In the genomic region with DNA sequence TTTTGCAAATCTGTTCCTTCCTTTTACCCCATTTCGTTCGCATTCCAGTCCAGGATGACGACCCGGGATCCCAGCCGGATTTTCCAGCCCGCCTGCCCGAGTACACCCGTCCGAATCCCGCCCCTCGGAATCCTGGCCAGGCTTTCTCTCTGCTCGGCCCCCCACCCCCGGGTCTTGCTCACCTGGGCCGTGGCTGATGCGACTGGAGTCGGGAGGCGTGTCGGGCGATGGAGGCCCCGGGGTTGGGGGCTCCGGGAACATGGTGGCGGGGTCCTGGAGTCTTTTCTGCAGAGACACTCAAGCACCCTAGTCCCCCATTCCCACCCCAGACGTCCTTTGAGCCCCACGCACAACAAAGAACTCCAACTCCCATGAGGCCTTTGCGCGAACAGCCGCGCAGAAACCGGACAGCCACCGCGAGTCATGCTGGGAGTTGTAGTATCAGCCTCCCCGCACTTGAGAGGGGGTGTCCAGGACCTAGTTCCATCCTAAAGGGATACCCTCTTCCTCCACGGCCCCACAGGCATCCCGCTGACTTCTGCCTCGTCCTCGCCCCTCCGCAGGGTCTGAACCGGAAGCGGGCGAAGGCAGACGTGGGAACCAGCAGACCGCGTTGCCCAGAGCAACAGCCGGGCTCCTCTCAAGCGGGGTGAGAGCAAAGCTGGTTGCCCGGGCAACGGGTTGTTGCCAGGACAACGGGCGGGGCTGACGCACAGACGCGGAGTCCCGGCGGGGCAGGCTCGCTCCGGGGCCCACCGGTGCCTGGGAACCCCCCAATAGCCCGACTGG, we compare ENCODE assay signal across 8 cellular contexts. TPM values are rescaled to one million over a fixed set of nuclear protein-coding genes. Genes with fewer than 3 reads are reported as not detected.
DNase-seq lines count a peak whose midpoint lies in the region; ATAC-seq and TF ChIP-seq lines count a peak whose summit lies in the region.

No MANE protein-coding gene starts in this region.

- H3K36me3 Mint-ChIP-seq in activated CD4-positive, alpha-beta T cell treated with anti-CD3 and anti-CD28 coated beads, Interleukin-2, amount 10 ng/mL, durations not matched to agents 24 days and 14 days (ENCODE audit: low read depth) = no peaks in the 10 kb centered on the region

- TF ChIP-seq POLR2A in right lobe of liver (IDR thresholded peaks at IDR 0.05) = no peak

- H3K4me1 ChIP-seq in right lobe of liver = peaks cover 0 to 13% (median 0%) of the 10 kb centered on the region in 4 donors

- intact Hi-C loops in activated CD4-positive, alpha-beta T cell treated with anti-CD3 and anti-CD28 coated beads, Interleukin-2, amount 10 ng/mL, durations not matched to agents 24 days and 14 days (cut with micrococcal nuclease) = loop anchor here (1.0 kb wide), 1 partner anchor 13 kb away; a partner anchor contains a TSS
- intact Hi-C loops in right lobe of liver (cut with DNase I) = no loop called here

- peak overlapping the region; percentile 79 for H3K4me3 Mint-ChIP-seq in activated CD4-positive, alpha-beta T cell treated with anti-CD3 and anti-CD28 coated beads, Interleukin-2, amount 10 ng/mL, durations not matched to agents 24 days and 14 days

- H3K27ac ChIP-seq in cingulate gyrus (ENCODE audit: low read depth, low read length) (peak overlapping the region; percentile 70), right lobe of liver (no peak overlapping the region)

- peaks cover 0 to 19% of the 10 kb centered on the region in 2 donors for H3K27me3 ChIP-seq in right lobe of liver

- no peaks in the 10 kb centered on the region for H3K9me3 ChIP-seq in right lobe of liver

- H3K27me3 Mint-ChIP-seq in activated CD4-positive, alpha-beta T cell treated with anti-CD3 and anti-CD28 coated beads, Interleukin-2, amount 10 ng/mL, durations not matched to agents 24 days and 14 days = peaks cover 50% of the 10 kb centered on the region

- peak overlapping the region; percentile 63 for H3K27ac Mint-ChIP-seq in activated CD4-positive, alpha-beta T cell treated with anti-CD3 and anti-CD28 coated beads, Interleukin-2, amount 10 ng/mL, durations not matched to agents 24 days and 14 days

- DNase-seq in NOMO-1 (lab: John Stamatoyannopoulos, UW; ENCODE audit: unreplicated experiment in 2 of 2) (peak; percentile 33 to 48), NOMO-1 treated with dmso at 0.1 percent for 144 hours (lab: John Stamatoyannopoulos, UW; ENCODE audit: unreplicated experiment) (no peak), NCI-H446 (lab: John Stamatoyannopoulos, UW) (peak; percentile 81 to 91), right lobe of liver (peak in 2 of 3 donors; percentile 59 to 65)
- peak; percentile 98 for DNase-seq in activated CD4-positive, alpha-beta T cell treated with anti-CD3 and anti-CD28 coated beads, Interleukin-2, amount 10 ng/mL, durations not matched to agents 24 days and 14 days
- DNase-seq in stimulated activated CD4-positive, alpha-beta T cell treated with anti-CD3 and anti-CD28 coated beads, TNF-alpha, amount 100 ng/mL, for 24 hours (ENCODE audit: low read depth in 3 of 3) = peak; percentile 76 to 86 (median 81)

- peak overlapping the region in 1 of 3 donors; percentile 14 for H3K4me3 ChIP-seq in right lobe of liver

- 16% methylated on average over 17 of the region's 58 CpGs for WGBS in right lobe of liver (ENCODE audit: insufficient coverage, low coverage, low lambda C conversion rate, missing lambda C conversion rate)

- H3K9me3 Mint-ChIP-seq in activated CD4-positive, alpha-beta T cell treated with anti-CD3 and anti-CD28 coated beads, Interleukin-2, amount 10 ng/mL, durations not matched to agents 24 days and 14 days = peaks cover 6% of the 10 kb centered on the region

- ATAC-seq in HG03103 (IDR thresholded peaks at IDR 0.05; ENCODE audit: low read depth, unreplicated experiment) (peak; percentile 55), right lobe of liver (peak; percentile 53 to 79 (median 68))

- no peaks in the 10 kb centered on the region for H3K36me3 ChIP-seq in right lobe of liver

- H3K4me1 Mint-ChIP-seq in activated CD4-positive, alpha-beta T cell treated with anti-CD3 and anti-CD28 coated beads, Interleukin-2, amount 10 ng/mL, durations not matched to agents 24 days and 14 days = peaks cover 20% of the 10 kb centered on the region

- no peak for TF ChIP-seq CTCF in right lobe of liver (IDR thresholded peaks at IDR 0.05)

RNA-seq across cellular contexts. Expression of a gene that starts 1.1 kb away (rescaled TPM):
- not detected in 2 replicates for total RNA-seq in activated CD4-positive, alpha-beta T cell treated with anti-CD3 and anti-CD28 coated beads, Interleukin-2, amount 10 ng/mL, durations not matched to agents 24 days and 14 days
- total RNA-seq in right lobe of liver = 1 to 10 TPM in 1 of 6 experiments, under 1 TPM in 1, not detected in 4; 0.06 to 1.7 TPM

RNA-seq across cellular contexts. Expression of a gene that starts 12.6 kb away (rescaled TPM):
- not detected in 2 replicates for total RNA-seq in activated CD4-positive, alpha-beta T cell treated with anti-CD3 and anti-CD28 coated beads, Interleukin-2, amount 10 ng/mL, durations not matched to agents 24 days and 14 days
- total RNA-seq in right lobe of liver = 1 to 10 TPM in 2 of 6 experiments, under 1 TPM in 4; 0.22 to 4.3 (median 0.49) TPM

RNA-seq across cellular contexts. Expression of a gene that starts 21.4 kb away (rescaled TPM):
- not detected in 2 replicates for total RNA-seq in activated CD4-positive, alpha-beta T cell treated with anti-CD3 and anti-CD28 coated beads, Interleukin-2, amount 10 ng/mL, durations not matched to agents 24 days and 14 days
- total RNA-seq in right lobe of liver = under 1 TPM in 3 of 6 experiments, not detected in 3; 0.43 to 0.83 (median 0.62) TPM

RNA-seq across cellular contexts. Expression of a gene that starts 30.0 kb away (rescaled TPM):
- 0.36 and 0.51 TPM in 2 replicates for total RNA-seq in activated CD4-positive, alpha-beta T cell treated with anti-CD3 and anti-CD28 coated beads, Interleukin-2, amount 10 ng/mL, durations not matched to agents 24 days and 14 days
- total RNA-seq in right lobe of liver = 10 to 100 TPM in 1 of 6 experiments, 1 to 10 TPM in 3, not detected in 2; 1.2 to 10.9 (median 1.6) TPM

RNA-seq across cellular contexts. Expression of a gene that starts 30.3 kb away (rescaled TPM):
- not detected in 2 replicates for total RNA-seq in activated CD4-positive, alpha-beta T cell treated with anti-CD3 and anti-CD28 coated beads, Interleukin-2, amount 10 ng/mL, durations not matched to agents 24 days and 14 days
- total RNA-seq in right lobe of liver = 10 to 100 TPM in 3 of 6 experiments, 1 to 10 TPM in 3; 4.2 to 25.9 (median 12.9) TPM
